Comparison of ENCODE assay signal across 8 cellular contexts in genomic region chr11:66003291-66003690, GRCh38. TPM values are rescaled to one million over a fixed set of nuclear protein-coding genes. Genes with fewer than 3 reads are reported as not detected.
DNase-seq lines count a peak whose midpoint lies in the region; ATAC-seq and TF ChIP-seq lines count a peak whose summit lies in the region.

No MANE protein-coding gene starts in this region.

- H4K8ac ChIP-seq in neuronal stem cell (ENCODE audit: low read depth, low read length) = no peak overlapping the region

- no peak overlapping the region for H2AFZ ChIP-seq in neuronal stem cell (ENCODE audit: low read length)

- H3K9ac ChIP-seq in NT2/D1 (ENCODE audit: insufficient read length, low read depth) (peak overlapping the region; percentile 83), neuronal stem cell (ENCODE audit: low read depth, low read length, poor library complexity) (peak overlapping the region; percentile 50)

- H2AK5ac ChIP-seq in neuronal stem cell (ENCODE audit: low read depth, low read length) = peak overlapping the region; percentile 36

- H3K14ac ChIP-seq in neuronal stem cell (ENCODE audit: low read length) = no peak overlapping the region

- no peak overlapping the region for H3K18ac ChIP-seq in neuronal stem cell (ENCODE audit: low read length)

- H3K4ac ChIP-seq in neuronal stem cell (ENCODE audit: low read length) = no peak overlapping the region

- CTCF ChIA-PET in CD4-positive, alpha-beta memory T cell (lab: Charles Lee; ENCODE audit: partially characterized antibody) = interaction anchor here (0.6 to 2.4 kb wide), 5 partner anchors 108 to 143 kb away, joined by 3 to 11 read pairs (median 5); partner anchors contain the start of genes FIBP and MUS81
- CTCF ChIA-PET in GM10248 (lab: Yijun Ruan, JAX) = interaction anchor here (1.2 to 1.8 kb wide), 4 partner anchors 14 to 292 kb away, joined by 4 to 11 read pairs (median 6); partner anchors contain the start of gene KAT5

- H3K23ac ChIP-seq in neuronal stem cell (ENCODE audit: low read depth, low read length, poor library complexity) = no peak overlapping the region

- no peak for ATAC-seq in effector memory CD8-positive, alpha-beta T cell (replicated peaks)

- no peaks in the 10 kb centered on the region for H3K9me3 ChIP-seq in CD4-positive, alpha-beta memory T cell (ENCODE audit: control insufficient read depth in 1 of 2, low read length in 2 of 2)
- H3K9me3 ChIP-seq in NT2/D1 (ENCODE audit: insufficient read depth, low read length) = no peaks in the 10 kb centered on the region
- peaks cover 0 to 2% of the 10 kb centered on the region in 2 donors for H3K9me3 ChIP-seq in neuronal stem cell (replicated peaks in 1 of 2; ENCODE audit: control insufficient read depth in 2 of 2, insufficient read depth in 1 of 2, low read depth in 1 of 2, low read length in 2 of 2)

- peaks cover 10 to 41% (median 28%) of the 10 kb centered on the region in 4 donors for H3K4me1 Mint-ChIP-seq in CD4-positive, alpha-beta memory T cell
- H3K4me1 Mint-ChIP-seq in effector memory CD8-positive, alpha-beta T cell (ENCODE audit: low read depth in 2 of 2) = peaks cover 23 to 29% of the 10 kb centered on the region in 2 donors

- no peaks in the 10 kb centered on the region for H3K9me3 Mint-ChIP-seq in CD4-positive, alpha-beta memory T cell
- no peaks in the 10 kb centered on the region for H3K9me3 Mint-ChIP-seq in effector memory CD8-positive, alpha-beta T cell

- no peak for TF ChIP-seq CTCF in GM10248 (IDR thresholded peaks at IDR 0.05; ENCODE audit: control extremely low read depth, extremely low read depth, low read depth, missing control alignments)

- H2BK12ac ChIP-seq in neuronal stem cell (ENCODE audit: low read length) = no peak overlapping the region

- H2BK15ac ChIP-seq in neuronal stem cell (ENCODE audit: low read length) = no peak overlapping the region

- no peak overlapping the region for H2BK5ac ChIP-seq in neuronal stem cell (ENCODE audit: low read length)

- no peak overlapping the region for H2BK120ac ChIP-seq in neuronal stem cell (ENCODE audit: low read depth, low read length)

- H3K36me3 Mint-ChIP-seq in CD4-positive, alpha-beta memory T cell = peaks cover 11 to 49% of the 10 kb centered on the region in 2 donors
- H3K36me3 Mint-ChIP-seq in effector memory CD8-positive, alpha-beta T cell (ENCODE audit: insufficient read depth) = peaks cover 40% of the 10 kb centered on the region

- DNase-seq in CD4-positive, alpha-beta memory T cell = no peak
- no peak for DNase-seq in NT2/D1 (ENCODE audit: low read depth, low spot score)
- no peak for DNase-seq in effector memory CD8-positive, alpha-beta T cell
- DNase-seq in neuronal stem cell (ENCODE audit: low spot score) = no peak
- no peak for DNase-seq in DMS 273 treated with DMSO at 0.1 percent for 48 hours (lab: John Stamatoyannopoulos, UW)
- DNase-seq in NCI-H1417 treated with DMSO at 0.1 percent for 48 hours (lab: John Stamatoyannopoulos, UW) = no peak
- DNase-seq in GM10248 (ENCODE audit: extremely low spot score) = no peak
- DNase-seq in NCI-H2029 (lab: John Stamatoyannopoulos, UW) = no peak

- H3K4me3 ChIP-seq in CD4-positive, alpha-beta memory T cell (ENCODE audit: low read length in 2 of 2) = peak overlapping the region; percentile 65 to 82
- H3K4me3 ChIP-seq in NT2/D1 (ENCODE audit: insufficient read length, low read depth) (peak overlapping the region; percentile 83), neuronal stem cell (ENCODE audit: low read length in 2 of 2) (peak overlapping the region; percentile 76 to 100)

- POLR2A ChIA-PET in CD4-positive, alpha-beta memory T cell (lab: Charles Lee; ENCODE audit: partially characterized antibody) = interaction anchor here (1.1 to 1.5 kb wide), 12 partner anchors 19 to 388 kb away, joined by 3 to 44 read pairs (median 9); partner anchors contain the start of genes C11orf68, CCDC85B, CFL1 and DRAP1
- POLR2A ChIA-PET in GM10248 (lab: Yijun Ruan, JAX) = no interaction called here

- H4K91ac ChIP-seq in neuronal stem cell (ENCODE audit: low read depth, low read length, poor library complexity) = no peak overlapping the region

- H3K27me3 ChIP-seq in CD4-positive, alpha-beta memory T cell (ENCODE audit: insufficient read depth, low read length) = no peaks in the 10 kb centered on the region
- H3K27me3 ChIP-seq in NT2/D1 (ENCODE audit: insufficient read depth, insufficient read length) (no peaks in the 10 kb centered on the region), neuronal stem cell (ENCODE audit: control insufficient read depth in 3 of 3, insufficient read depth in 3 of 3, low read depth in 1 of 3, low read length in 3 of 3) (no peaks in the 10 kb centered on the region)

- peak overlapping the region; percentile 90 to 96 (median 92) for H3K27ac Mint-ChIP-seq in CD4-positive, alpha-beta memory T cell
- H3K27ac Mint-ChIP-seq in effector memory CD8-positive, alpha-beta T cell = peak overlapping the region in 1 of 2 donors; percentile 96

- H3K4me3 Mint-ChIP-seq in CD4-positive, alpha-beta memory T cell = peak overlapping the region; percentile 82 to 99 (median 87)
- peak overlapping the region; percentile 97 for H3K4me3 Mint-ChIP-seq in effector memory CD8-positive, alpha-beta T cell

- peaks cover 32% of the 10 kb centered on the region for H3K36me3 ChIP-seq in CD4-positive, alpha-beta memory T cell (ENCODE audit: insufficient read depth, low read length)
- peaks cover 54% of the 10 kb centered on the region for H3K36me3 ChIP-seq in NT2/D1 (ENCODE audit: insufficient read depth, insufficient read length, low read length)
- H3K36me3 ChIP-seq in neuronal stem cell (replicated peaks in 1 of 2; ENCODE audit: control insufficient read depth in 2 of 2, insufficient read depth in 2 of 2, low read length in 2 of 2) = peaks cover 33 to 51% of the 10 kb centered on the region in 2 donors

- WGBS in neuronal stem cell (ENCODE audit: extremely low coverage in 2 of 2, insufficient read length in 2 of 2, insufficient replicate concordance in 1 of 2), 2 donors = no CpG with 5 or more reads among the region's 6 CpGs

- H3K4me2 ChIP-seq in neuronal stem cell (ENCODE audit: insufficient read depth, low read length, poor library complexity, severe bottlenecking) = peak overlapping the region; percentile 82

- intact Hi-C loops in CD4-positive, alpha-beta memory T cell (cut with micrococcal nuclease) = loop anchor here (2.0 kb wide), 1 partner anchor 74 kb away; no protein-coding TSS in a partner anchor

- H3K4me1 ChIP-seq in CD4-positive, alpha-beta memory T cell (ENCODE audit: insufficient read depth, low read length) = peaks cover 26% of the 10 kb centered on the region
- peaks cover 8% of the 10 kb centered on the region for H3K4me1 ChIP-seq in NT2/D1 (ENCODE audit: insufficient read depth, insufficient read length)
- H3K4me1 ChIP-seq in neuronal stem cell (ENCODE audit: control insufficient read depth in 2 of 2, insufficient read depth in 1 of 2, low read depth in 1 of 2, low read length in 2 of 2) = peaks cover 6 to 10% of the 10 kb centered on the region in 2 donors

- no peaks in the 10 kb centered on the region for H3K27me3 Mint-ChIP-seq in CD4-positive, alpha-beta memory T cell
- H3K27me3 Mint-ChIP-seq in effector memory CD8-positive, alpha-beta T cell = no peaks in the 10 kb centered on the region

- peak overlapping the region; percentile 87 for H3K27ac ChIP-seq in CD4-positive, alpha-beta memory T cell (ENCODE audit: low read depth, low read length)
- no peak overlapping the region for H3K27ac ChIP-seq in neuronal stem cell (replicated peaks; ENCODE audit: low read length)

- H3K79me1 ChIP-seq in neuronal stem cell (ENCODE audit: low read depth, low read length) = peaks cover 9% of the 10 kb centered on the region

RNA-seq across cellular contexts. Expression of gene BANF1, which starts 1.0 kb away (rescaled TPM):
- 10 to 100 TPM; 90.8 to 92.9 TPM for total RNA-seq in CD4-positive, alpha-beta memory T cell
- 100 to 1,000 TPM; 159 to 163 TPM for polyA plus RNA-seq in CD4-positive, alpha-beta memory T cell
- polyA plus RNA-seq in neuronal stem cell (2013, experiment 1 of 2) = 485 TPM
- polyA plus RNA-seq in neuronal stem cell (2013, experiment 2 of 2) = 490 TPM

RNA-seq across cellular contexts. Expression of gene EIF1AD, which starts 1.3 kb away (rescaled TPM):
- total RNA-seq in CD4-positive, alpha-beta memory T cell = 10 to 100 TPM; 60.2 to 65.4 TPM
- polyA plus RNA-seq in CD4-positive, alpha-beta memory T cell = 10 to 100 TPM; 15.5 to 20.2 TPM
- polyA plus RNA-seq in neuronal stem cell (2013, experiment 1 of 2) = 18.8 TPM
- polyA plus RNA-seq in neuronal stem cell (2013, experiment 2 of 2) = 20.0 TPM

RNA-seq across cellular contexts. Expression of gene CST6, which starts 8.5 kb away (rescaled TPM):
- total RNA-seq in CD4-positive, alpha-beta memory T cell = not detected
- not detected for polyA plus RNA-seq in CD4-positive, alpha-beta memory T cell
- not detected for polyA plus RNA-seq in neuronal stem cell (2013, experiment 1 of 2)
- not detected for polyA plus RNA-seq in neuronal stem cell (2013, experiment 2 of 2)

RNA-seq across cellular contexts. Expression of gene CATSPER1, which starts 23.0 kb away (rescaled TPM):
- not detected for total RNA-seq in CD4-positive, alpha-beta memory T cell
- polyA plus RNA-seq in CD4-positive, alpha-beta memory T cell = not detected
- polyA plus RNA-seq in neuronal stem cell (2013, experiment 1 of 2) = 0.07 TPM
- not detected for polyA plus RNA-seq in neuronal stem cell (2013, experiment 2 of 2)

RNA-seq across cellular contexts. Expression of gene SART1, which starts 41.8 kb away (rescaled TPM):
- 10 to 100 TPM; 83.9 to 90.6 TPM for total RNA-seq in CD4-positive, alpha-beta memory T cell
- 10 to 100 TPM; 11.5 to 50.5 TPM for polyA plus RNA-seq in CD4-positive, alpha-beta memory T cell
- polyA plus RNA-seq in neuronal stem cell (2013, experiment 1 of 2) = 41.7 TPM
- 40.8 TPM for polyA plus RNA-seq in neuronal stem cell (2013, experiment 2 of 2)
